ENCODE assay signal across 1 cellular context in the genomic region with DNA sequence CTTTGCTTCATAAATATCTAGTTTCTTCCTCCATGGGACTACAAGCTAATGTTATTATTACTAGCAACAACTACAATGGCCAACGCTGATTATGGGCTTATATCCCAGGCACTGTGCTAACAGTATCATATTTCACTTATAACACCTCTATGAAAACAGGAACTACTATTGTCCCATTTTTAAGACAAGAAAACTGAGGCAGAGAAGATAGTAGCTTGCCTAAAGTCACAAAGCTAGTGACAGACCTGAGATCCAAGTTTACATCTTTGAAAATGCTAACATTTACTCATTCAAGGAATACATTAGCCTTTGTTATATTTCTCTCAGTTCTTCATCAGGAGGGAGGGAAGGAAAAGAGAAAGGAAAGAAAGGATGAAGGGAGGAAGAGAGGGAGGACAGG.
TF ChIP-seq lines count a peak whose summit lies in the region.

No MANE protein-coding gene starts in this region.

TF ChIP-seq in HEK293, 187 proteins besides CTCF, POLR2A, EP300 and RAD21:
- TF ChIP-seq ZNF184 (tag by site-specific recombination; IDR thresholded peaks at IDR 0.05) (no peak), ZNF514 (tag by site-specific recombination; IDR thresholded peaks at IDR 0.05) (no peak), ZNF664 (tag by site-specific recombination; IDR thresholded peaks at IDR 0.05) (peak; percentile 71; the same call in 1 of the 2 replicates), ZNF366 (tag by site-specific recombination; conservative IDR thresholded peaks at IDR 0.05) (peak; percentile 66; the same call in 1 of the 2 replicates), ZNF140 (tag by site-specific recombination; IDR thresholded peaks at IDR 0.05) (no peak), ZNF133 (tag by site-specific recombination; IDR thresholded peaks at IDR 0.05) (no peak), ZNF239 (tag by site-specific recombination; IDR thresholded peaks at IDR 0.05) (no peak), ZBTB17 (tag by site-specific recombination; IDR thresholded peaks at IDR 0.05) (no peak)
- TF ChIP-seq, protein P1, sequence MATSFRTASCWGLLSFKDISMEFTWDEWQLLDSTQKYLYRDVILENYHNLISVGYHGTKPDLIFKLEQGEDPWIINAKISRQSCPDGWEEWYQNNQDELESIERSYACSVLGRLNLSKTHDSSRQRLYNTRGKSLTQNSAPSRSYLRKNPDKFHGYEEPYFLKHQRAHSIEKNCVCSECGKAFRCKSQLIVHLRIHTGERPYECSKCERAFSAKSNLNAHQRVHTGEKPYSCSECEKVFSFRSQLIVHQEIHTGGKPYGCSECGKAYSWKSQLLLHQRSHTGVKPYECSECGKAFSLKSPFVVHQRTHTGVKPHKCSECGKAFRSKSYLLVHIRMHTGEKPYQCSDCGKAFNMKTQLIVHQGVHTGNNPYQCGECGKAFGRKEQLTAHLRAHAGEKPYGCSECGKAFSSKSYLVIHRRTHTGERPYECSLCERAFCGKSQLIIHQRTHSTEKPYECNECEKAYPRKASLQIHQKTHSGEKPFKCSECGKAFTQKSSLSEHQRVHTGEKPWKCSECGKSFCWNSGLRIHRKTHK (tag by site-specific recombination; IDR thresholded peaks at IDR 0.05), result no peak
- TF ChIP-seq, protein P2, sequence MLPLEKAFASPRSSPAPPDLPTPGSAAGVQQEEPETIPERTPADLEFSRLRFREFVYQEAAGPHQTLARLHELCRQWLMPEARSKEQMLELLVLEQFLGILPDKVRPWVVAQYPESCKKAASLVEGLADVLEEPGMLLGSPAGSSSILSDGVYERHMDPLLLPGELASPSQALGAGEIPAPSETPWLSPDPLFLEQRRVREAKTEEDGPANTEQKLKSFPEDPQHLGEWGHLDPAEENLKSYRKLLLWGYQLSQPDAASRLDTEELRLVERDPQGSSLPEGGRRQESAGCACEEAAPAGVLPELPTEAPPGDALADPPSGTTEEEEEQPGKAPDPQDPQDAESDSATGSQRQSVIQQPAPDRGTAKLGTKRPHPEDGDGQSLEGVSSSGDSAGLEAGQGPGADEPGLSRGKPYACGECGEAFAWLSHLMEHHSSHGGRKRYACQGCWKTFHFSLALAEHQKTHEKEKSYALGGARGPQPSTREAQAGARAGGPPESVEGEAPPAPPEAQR (tag by site-specific recombination; IDR thresholded peaks at IDR 0.05), result no peak
